Comparison of ENCODE assay signal across 24 cellular contexts in the genomic region with DNA sequence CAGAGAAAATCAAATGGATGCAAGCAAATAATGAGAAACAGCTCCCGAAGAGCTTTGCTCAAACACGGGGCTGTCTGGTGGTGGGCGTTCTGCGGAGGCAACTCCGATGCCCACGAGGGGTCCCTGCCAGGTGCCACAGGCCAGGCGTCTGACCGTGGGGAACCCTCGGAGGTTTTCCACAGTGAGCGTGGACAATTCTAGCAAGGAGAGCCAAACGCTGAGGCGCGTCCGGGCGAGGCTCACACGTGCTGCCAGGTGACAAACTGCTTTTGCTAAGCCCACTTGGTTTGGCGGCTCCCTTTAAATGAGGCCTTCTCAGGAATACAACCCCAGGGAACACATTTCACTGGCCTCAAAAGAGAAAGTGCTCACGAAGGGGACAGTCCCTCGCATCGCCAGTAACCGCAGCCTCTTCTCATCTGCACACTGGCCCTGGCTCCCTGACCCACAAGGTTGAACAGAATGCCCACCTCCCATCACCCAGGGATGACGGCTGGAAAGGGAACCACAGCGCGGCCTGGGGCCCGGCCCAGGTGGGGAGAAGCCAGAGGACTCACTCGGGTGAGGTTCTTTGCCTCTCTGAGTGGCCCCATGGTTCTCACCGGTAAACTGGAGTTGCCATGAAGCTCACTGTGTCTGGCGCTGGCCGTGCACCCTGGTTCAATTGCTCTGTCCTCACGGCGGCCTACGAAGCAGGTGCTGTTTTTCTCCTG.
"Had no signal": no experiment of that assay in that cellular context is flagged by ENCODE, and none has a peak within 500 bp of the region (broad histone marks: within the 10 kb centered on the region; RNA-seq: fewer than 3 reads in every experiment).

No MANE protein-coding gene starts in this region.

- H3K27ac ChIP-seq: sigmoid colon, upper lobe of right lung, VCaP had no signal

- DNase-seq: activated CD4-positive, alpha-beta memory T cell treated with anti-CD3 and anti-CD28 coated beads, Interleukin-2, amount 10 ng/mL, durations not matched to agents 7 days and 5 days; activated CD4-positive, alpha-beta T cell treated with anti-CD3 and anti-CD28 coated beads, Interleukin-2, amount 10 ng/mL, durations not matched to agents 24 days and 14 days; activated gamma-delta T cell treated with Interleukin-2 at 50 U/mL for 16 hours; aorta; cerebellar nuclear complex; cortex of kidney; left ventricle myocardium superior; mammary epithelial cell; nucleus accumbens; sigmoid colon; stimulated activated CD4-positive, alpha-beta T cell treated with anti-CD3 and anti-CD28 coated beads, Interleukin-15, amount 100 ng/mL, for 24 hours; stimulated activated naive CD4-positive, alpha-beta T cell; T-cell; thyroid gland; upper lobe of right lung had no signal

- H3K36me3 Mint-ChIP-seq: activated naive CD4-positive, alpha-beta T cell treated with anti-CD3 and anti-CD28 coated beads, Interleukin-2, amount 50 U/mL, for 24 hours; mesothelial cell of epicardium; natural killer cell treated with Interleukin-12 subunit alpha and Interleukin-12 subunit beta and Interleukin-15 and Interleukin-18, amount 100 ng/mL, for 72 hours; T-cell had no signal

- H3K4me2 ChIP-seq: smooth muscle cell had no signal

- H3K36me3 ChIP-seq: breast epithelium, sigmoid colon, thyroid gland, upper lobe of right lung had no signal

- H3K9me3 Mint-ChIP-seq: activated CD4-positive, alpha-beta memory T cell treated with anti-CD3 and anti-CD28 coated beads, Interleukin-2, amount 10 ng/mL, durations not matched to agents 7 days and 5 days; activated CD4-positive, alpha-beta T cell treated with anti-CD3 and anti-CD28 coated beads, Interleukin-2, amount 10 ng/mL, durations not matched to agents 24 days and 14 days; activated naive CD4-positive, alpha-beta T cell treated with anti-CD3 and anti-CD28 coated beads, Interleukin-2, amount 50 U/mL, for 24 hours; activated T-helper 1 cell treated with anti-CD3 and anti-CD28 coated beads, Interleukin-12 subunit alpha, Interleukin-12 subunit beta, Interleukin-2, Interleukin-4 antibody, amounts not matched to agents 30 ng/mL and 10 ng/mL and 1 ng/mL, durations not matched to agents 14 hours and 24 hours and 36 hours; mesothelial cell of epicardium; natural killer cell treated with Interleukin-12 subunit alpha and Interleukin-12 subunit beta and Interleukin-15 and Interleukin-18, amount 100 ng/mL, for 72 hours; T-cell; T-helper 2 cell treated with Interferon-gamma antibody and Interleukin-4, amounts not matched to agents 5 μg/mL and 100 μg/mL, for 36 hours had no signal

- H3K27ac Mint-ChIP-seq: activated CD4-positive, alpha-beta memory T cell treated with anti-CD3 and anti-CD28 coated beads, Interleukin-2, amount 10 ng/mL, durations not matched to agents 7 days and 5 days; activated CD4-positive, alpha-beta T cell treated with anti-CD3 and anti-CD28 coated beads, Interleukin-2, amount 10 ng/mL, durations not matched to agents 24 days and 14 days; activated naive CD4-positive, alpha-beta T cell treated with anti-CD3 and anti-CD28 coated beads, Interleukin-2, amount 50 U/mL, for 24 hours; activated T-helper 1 cell treated with anti-CD3 and anti-CD28 coated beads, Interleukin-12 subunit alpha, Interleukin-12 subunit beta, Interleukin-2, Interleukin-4 antibody, amounts not matched to agents 30 ng/mL and 10 ng/mL and 1 ng/mL, durations not matched to agents 14 hours and 24 hours and 36 hours; mesothelial cell of epicardium; natural killer cell treated with Interleukin-12 subunit alpha and Interleukin-12 subunit beta and Interleukin-15 and Interleukin-18, amount 100 ng/mL, for 72 hours; T-cell; T-helper 2 cell treated with Interferon-gamma antibody and Interleukin-4, amounts not matched to agents 5 μg/mL and 100 μg/mL, for 36 hours had no signal

- H3K4me1 Mint-ChIP-seq: activated CD4-positive, alpha-beta memory T cell treated with anti-CD3 and anti-CD28 coated beads, Interleukin-2, amount 10 ng/mL, durations not matched to agents 7 days and 5 days; activated CD4-positive, alpha-beta T cell treated with anti-CD3 and anti-CD28 coated beads, Interleukin-2, amount 10 ng/mL, durations not matched to agents 24 days and 14 days; activated naive CD4-positive, alpha-beta T cell treated with anti-CD3 and anti-CD28 coated beads, Interleukin-2, amount 50 U/mL, for 24 hours had no signal

- H3K9me3 ChIP-seq: breast epithelium, sigmoid colon, thyroid gland, upper lobe of right lung had no signal

- H3K4me3 ChIP-seq: breast epithelium, sigmoid colon, smooth muscle cell, thyroid gland, upper lobe of right lung had no signal

- H3K27me3 ChIP-seq: thyroid gland, upper lobe of right lung had no signal

- ATAC-seq: activated CD4-positive, CD25-positive, alpha-beta regulatory T cell treated with anti-CD3 and anti-CD28 coated beads, Interleukin-2, amount 50 U/mL, for 24 hours; left ventricle myocardium superior; natural killer cell treated with Interleukin-12 subunit alpha and Interleukin-12 subunit beta and Interleukin-15 and Interleukin-18, amount 100 ng/mL, for 72 hours; T-cell; upper lobe of right lung had no signal

- H3K4me3 Mint-ChIP-seq: activated CD4-positive, alpha-beta memory T cell treated with anti-CD3 and anti-CD28 coated beads, Interleukin-2, amount 10 ng/mL, durations not matched to agents 7 days and 5 days; activated CD4-positive, alpha-beta T cell treated with anti-CD3 and anti-CD28 coated beads, Interleukin-2, amount 10 ng/mL, durations not matched to agents 24 days and 14 days; activated naive CD4-positive, alpha-beta T cell treated with anti-CD3 and anti-CD28 coated beads, Interleukin-2, amount 50 U/mL, for 24 hours; activated T-helper 1 cell treated with anti-CD3 and anti-CD28 coated beads, Interleukin-12 subunit alpha, Interleukin-12 subunit beta, Interleukin-2, Interleukin-4 antibody, amounts not matched to agents 30 ng/mL and 10 ng/mL and 1 ng/mL, durations not matched to agents 14 hours and 24 hours and 36 hours; mesothelial cell of epicardium; natural killer cell treated with Interleukin-12 subunit alpha and Interleukin-12 subunit beta and Interleukin-15 and Interleukin-18, amount 100 ng/mL, for 72 hours; T-cell; T-helper 2 cell treated with Interferon-gamma antibody and Interleukin-4, amounts not matched to agents 5 μg/mL and 100 μg/mL, for 36 hours had no signal
